1 cellular context compared by ENCODE assay signal in the genomic region with DNA sequence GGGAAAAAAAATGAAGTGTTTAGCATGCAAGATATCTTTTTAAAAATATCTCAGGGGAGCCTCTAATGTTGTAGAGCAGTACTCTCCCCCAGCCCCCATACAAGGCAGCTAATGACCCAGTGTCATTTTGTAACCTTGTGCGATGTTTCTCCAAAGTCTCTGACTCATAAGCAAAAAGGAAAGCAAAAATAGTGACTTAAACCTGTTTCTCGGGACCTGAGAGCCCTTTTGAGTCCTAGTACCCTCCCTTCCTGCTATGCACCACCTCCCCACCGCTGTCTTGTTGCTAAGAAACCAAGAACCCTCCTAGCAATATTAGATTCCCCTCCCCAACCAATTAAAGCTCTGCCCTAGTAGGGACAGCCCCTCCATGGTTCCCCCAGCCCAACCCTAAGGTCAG.
TF ChIP-seq lines count a peak whose summit lies in the region.

No MANE protein-coding gene starts in this region.

TF ChIP-seq in HepG2, 621 proteins besides CTCF, POLR2A, EP300 and RAD21:
- TF ChIP-seq RBAK (CRISPR knock-in tag; IDR thresholded peaks at IDR 0.05): no peak
- TF ChIP-seq HMGXB3 (CRISPR knock-in tag; IDR thresholded peaks at IDR 0.05; ENCODE audit: borderline replicate concordance): no peak
- TF ChIP-seq ZNF414 (CRISPR knock-in tag; IDR thresholded peaks at IDR 0.05): no peak
